Comparison of ENCODE assay signal across 9 cellular contexts in genomic region chr1:9835758-9836631, GRCh38. TPM values are rescaled to one million over a fixed set of nuclear protein-coding genes. Genes with fewer than 3 reads are reported as not detected.
DNase-seq lines count a peak whose midpoint lies in the region; ATAC-seq and TF ChIP-seq lines count a peak whose summit lies in the region.
"Had no signal": no experiment of that assay in that cellular context is flagged by ENCODE, and none has a peak within 500 bp of the region (broad histone marks: within the 10 kb centered on the region; RNA-seq: fewer than 3 reads in every experiment).

No MANE protein-coding gene starts in this region.

- H3K9me3 Mint-ChIP-seq in glutamatergic neuron (ENCODE audit: unreplicated experiment), result peaks cover 2% of the 10 kb centered on the region
- H3K9me3 Mint-ChIP-seq in CD14-positive monocyte, result no peaks in the 10 kb centered on the region
- H3K9me3 Mint-ChIP-seq in activated T-cell treated with anti-CD3 and anti-CD28 coated beads, Interleukin-2, amount 50 U/mL, for 4 hours, result no peaks in the 10 kb centered on the region

- ATAC-seq in GM19035 (IDR thresholded peaks at IDR 0.05; ENCODE audit: unreplicated experiment), result no peak
- ATAC-seq in activated T-cell treated with anti-CD3 and anti-CD28 coated beads, Interleukin-2, amount 50 U/mL, for 4 hours, result no peak

- intact Hi-C loops in CD14-positive monocyte (cut with micrococcal nuclease), result no loop called here

- H3K27ac Mint-ChIP-seq in glutamatergic neuron (ENCODE audit: unreplicated experiment) (peak overlapping the region; percentile 59), CD14-positive monocyte (peak overlapping the region in 2 of 7 donors; percentile 25)

- H3K27me3 Mint-ChIP-seq in glutamatergic neuron (ENCODE audit: unreplicated experiment) (peaks cover 3% of the 10 kb centered on the region), CD14-positive monocyte (ENCODE audit: low read depth in 3 of 3) (peaks cover 1 to 10% (median 4%) of the 10 kb centered on the region in 3 donors)
- H3K27me3 Mint-ChIP-seq in activated T-cell treated with anti-CD3 and anti-CD28 coated beads, Interleukin-2, amount 50 U/mL, for 4 hours (ENCODE audit: low read depth), result no peaks in the 10 kb centered on the region

- H3K36me3 Mint-ChIP-seq in glutamatergic neuron (ENCODE audit: unreplicated experiment), result no peaks in the 10 kb centered on the region
- no peaks in the 10 kb centered on the region for H3K36me3 Mint-ChIP-seq in CD14-positive monocyte
- H3K36me3 Mint-ChIP-seq in activated T-cell treated with anti-CD3 and anti-CD28 coated beads, Interleukin-2, amount 50 U/mL, for 4 hours (ENCODE audit: insufficient read depth), result no peaks in the 10 kb centered on the region

- CTCF ChIA-PET in GM10248 (lab: Yijun Ruan, JAX), result no interaction called here

- H3K4me3 Mint-ChIP-seq in glutamatergic neuron (ENCODE audit: unreplicated experiment) (peak overlapping the region; percentile 34), CD14-positive monocyte (no peak overlapping the region)
- H3K4me3 Mint-ChIP-seq in activated T-cell treated with anti-CD3 and anti-CD28 coated beads, Interleukin-2, amount 50 U/mL, for 4 hours, result no peak overlapping the region

- no peak for TF ChIP-seq CTCF in GM10248 (IDR thresholded peaks at IDR 0.05; ENCODE audit: control extremely low read depth, extremely low read depth, low read depth, missing control alignments)
- TF ChIP-seq CTCF in glutamatergic neuron (IDR thresholded peaks at IDR 0.05; ENCODE audit: partially characterized antibody, unreplicated experiment), result no peak
- TF ChIP-seq CTCF in CD14-positive monocyte (IDR thresholded peaks at IDR 0.05), result no peak

- POLR2A ChIA-PET in GM10248 (lab: Yijun Ruan, JAX), result no interaction called here

- H3K4me1 Mint-ChIP-seq in glutamatergic neuron (ENCODE audit: low read depth, unreplicated experiment) (peaks cover 15% of the 10 kb centered on the region), CD14-positive monocyte (peaks cover 7% of the 10 kb centered on the region)
- peaks cover 4% of the 10 kb centered on the region for H3K4me1 Mint-ChIP-seq in activated T-cell treated with anti-CD3 and anti-CD28 coated beads, Interleukin-2, amount 50 U/mL, for 4 hours (ENCODE audit: low read depth)

- DNase-seq in GM10248 (ENCODE audit: extremely low spot score) (peak; percentile 10), SHP77 (lab: John Stamatoyannopoulos, UW) (peak; percentile 66 to 78), glutamatergic neuron (peak; percentile 69), retina (peak; percentile 73), CD14-positive monocyte (ENCODE audit: low spot score) (no peak), dedifferentiated amniotic fluid mesenchymal stem cell (ENCODE audit: extremely low spot score) (no peak)
- no peak for DNase-seq in activated T-cell treated with anti-CD3 and anti-CD28 coated beads, Interleukin-2, amount 50 U/mL, for 4 hours
- DNase-seq: SW 1271 had no signal

RNA-seq across cellular contexts. Expression of gene CLSTN1, which starts 12.2 kb away (rescaled TPM):
- total RNA-seq in glutamatergic neuron (ENCODE audit: unreplicated experiment), result 139 TPM
- polyA plus RNA-seq in CD14-positive monocyte, result 1 to 10 TPM; 5.2 to 5.3 TPM
- 10 to 100 TPM; 34.4 to 38.5 (median 34.6) TPM for total RNA-seq in activated T-cell treated with anti-CD3 and anti-CD28 coated beads, Interleukin-2, amount 50 U/mL, for 4 hours

Comparison
In these comparisons a context has a peak if more than half of its experiments do, and no peak if none do; other contexts are left out.
1. DNase-seq: peak in GM10248 (single experiment), SHP77 (2 of 2), glutamatergic neuron (single experiment) and retina (single experiment); none in CD14-positive monocyte (single experiment), activated T-cell treated with anti-CD3 and anti-CD28 coated beads, Interleukin-2, amount 50 U/mL, for 4 hours (single experiment) and dedifferentiated amniotic fluid mesenchymal stem cell (single experiment).